ENCODE assay signal across 9 cellular contexts in genomic region chr1:52955129-52955970, GRCh38. TPM values are rescaled to one million over a fixed set of nuclear protein-coding genes. Genes with fewer than 3 reads are reported as not detected.
DNase-seq lines count a peak whose midpoint lies in the region; TF ChIP-seq lines count a peak whose summit lies in the region.
"Had no signal": no experiment of that assay in that cellular context is flagged by ENCODE, and none has a peak within 500 bp of the region (broad histone marks: within the 10 kb centered on the region; RNA-seq: fewer than 3 reads in every experiment).

No MANE protein-coding gene starts in this region.

- H3K36me3 Mint-ChIP-seq in immature natural killer cell, result peaks cover 8 to 21% (median 12%) of the 10 kb centered on the region in 3 donors

- H3K4me3 ChIP-seq in foreskin fibroblast (ENCODE audit: low read depth in 1 of 2, low read length in 2 of 2), result peak overlapping the region in 1 of 2 donors; percentile 40

- no peak overlapping the region for H3K4me3 Mint-ChIP-seq in immature natural killer cell
- H3K4me3 Mint-ChIP-seq: B cell had no signal

- DNase-seq in NCI-H1417 (lab: John Stamatoyannopoulos, UW) (peak in 2 of 3 experiments; percentile 6 to 41), NCI-H1417 treated with DMSO at 0.1 percent for 48 hours (lab: John Stamatoyannopoulos, UW) (no peak), RPMI8226 (peak; percentile 30), foreskin fibroblast (peak; percentile 75 to 91), superior temporal gyrus (ENCODE audit: extremely low spot score) (peak; percentile 31), immature natural killer cell (no peak), UCSD-AML1 (lab: John Stamatoyannopoulos, UW; ENCODE audit: unreplicated experiment) (no peak)
- DNase-seq in stimulated activated CD4-positive, alpha-beta T cell treated with anti-CD3 and anti-CD28 coated beads, Interleukin-1b, Interleukin-23, amount 100 ng/mL, for 48 hours, result no peak

- H3K9me3 Mint-ChIP-seq in immature natural killer cell, result no peaks in the 10 kb centered on the region

- TF ChIP-seq CTCF in foreskin fibroblast (IDR thresholded peaks at IDR 0.05; ENCODE audit: low read depth, low read length), result no peak

- no peaks in the 10 kb centered on the region for H3K4me1 Mint-ChIP-seq in immature natural killer cell
- H3K4me1 Mint-ChIP-seq: B cell had no signal

- H3K27ac Mint-ChIP-seq in immature natural killer cell, result peak overlapping the region in 1 of 6 donors; percentile 7
- H3K27ac Mint-ChIP-seq: B cell had no signal

- H3K27me3 Mint-ChIP-seq in immature natural killer cell (ENCODE audit: low read depth in 3 of 3), result peaks cover 0 to 4% (median 2%) of the 10 kb centered on the region in 3 donors
- H3K27me3 Mint-ChIP-seq: B cell had no signal

RNA-seq across cellular contexts. Expression of gene SCP2, which starts 28.3 kb away (rescaled TPM):
- 100 to 1,000 TPM; 257 to 343 (median 261) TPM for polyA plus RNA-seq in immature natural killer cell

RNA-seq across cellular contexts. Expression of gene ECHDC2, which starts 33.8 kb away (rescaled TPM):
- 10 to 100 TPM; 18.8 to 25.4 (median 21.3) TPM for polyA plus RNA-seq in immature natural killer cell

Comparison
In these comparisons a context has a peak if more than half of its experiments do, and no peak if none do; other contexts are left out.
1. DNase-seq: peak in NCI-H1417 (2 of 3), RPMI8226 (single experiment), foreskin fibroblast (2 of 2) and superior temporal gyrus (single experiment); none in NCI-H1417 treated with DMSO at 0.1 percent for 48 hours (single experiment), immature natural killer cell (0 of 3), stimulated activated CD4-positive, alpha-beta T cell treated with anti-CD3 and anti-CD28 coated beads, Interleukin-1b, Interleukin-23, amount 100 ng/mL, for 48 hours (single experiment) and UCSD-AML1 (single experiment).